17 cellular contexts compared by ENCODE assay signal in genomic region chr12:109296431-109296830, GRCh38. TPM values are rescaled to one million over a fixed set of nuclear protein-coding genes. Genes with fewer than 3 reads are reported as not detected.
DNase-seq lines count a peak whose midpoint lies in the region; FAIRE-seq and TF ChIP-seq lines count a peak whose summit lies in the region.
"Had no signal": no experiment of that assay in that cellular context is flagged by ENCODE, and none has a peak within 500 bp of the region (broad histone marks: within the 10 kb centered on the region; RNA-seq: fewer than 3 reads in every experiment).

No MANE protein-coding gene starts in this region.

- no peaks in the 10 kb centered on the region for H3K4me1 Mint-ChIP-seq in activated naive CD4-positive, alpha-beta T cell treated with anti-CD3 and anti-CD28 coated beads, Interleukin-2, amount 10 ng/mL, durations not matched to agents 7 days and 5 days
- H3K4me1 Mint-ChIP-seq in activated naive CD4-positive, alpha-beta T cell treated with anti-CD3 and anti-CD28 coated beads for 36 hours (ENCODE audit: low read depth) = no peaks in the 10 kb centered on the region
- H3K4me1 Mint-ChIP-seq in nephron progenitor cell = peaks cover 9% of the 10 kb centered on the region
- H3K4me1 Mint-ChIP-seq: CD4-positive, alpha-beta memory T cell had no signal

- no peaks in the 10 kb centered on the region for H3K36me3 Mint-ChIP-seq in activated naive CD4-positive, alpha-beta T cell treated with anti-CD3 and anti-CD28 coated beads, Interleukin-2, amount 10 ng/mL, durations not matched to agents 7 days and 5 days
- no peaks in the 10 kb centered on the region for H3K36me3 Mint-ChIP-seq in activated naive CD4-positive, alpha-beta T cell treated with anti-CD3 and anti-CD28 coated beads for 36 hours (ENCODE audit: low read depth)
- H3K36me3 Mint-ChIP-seq in nephron progenitor cell (ENCODE audit: low read depth) = no peaks in the 10 kb centered on the region
- H3K36me3 Mint-ChIP-seq: CD14-positive monocyte; CD4-positive, alpha-beta memory T cell had no signal

- intact Hi-C loops in activated naive CD4-positive, alpha-beta T cell treated with anti-CD3 and anti-CD28 coated beads for 36 hours (cut with micrococcal nuclease) = no loop called here
- intact Hi-C loops in posterior vena cava (cut with DNase I) = no loop called here

- TF ChIP-seq CTCF in nephron progenitor cell (IDR thresholded peaks at IDR 0.05) = no peak

- peak; percentile 8 for DNase-seq in activated naive CD4-positive, alpha-beta T cell treated with anti-CD3 and anti-CD28 coated beads, Interleukin-2, amount 10 ng/mL, durations not matched to agents 7 days and 5 days
- no peak for DNase-seq in activated naive CD4-positive, alpha-beta T cell treated with anti-CD3 and anti-CD28 coated beads for 36 hours
- DNase-seq in nephron progenitor cell (no peak), posterior vena cava (ENCODE audit: low spot score) (peak; percentile 64), GM03348 (ENCODE audit: low spot score) (no peak), H54 (ENCODE audit: insufficient read length, low spot score) (no peak), GM19239 (ENCODE audit: insufficient read length, low spot score) (no peak)
- DNase-seq: 8988T; CD4-positive, alpha-beta memory T cell; DMS79 treated with DMSO at 0.1 percent for 48 hours; GF-D8; H9 had no signal

- no peak for TF ChIP-seq POLR2A in H54 (IDR thresholded peaks at IDR 0.05; ENCODE audit: low read depth, low read length)

- peaks cover 46% of the 10 kb centered on the region for H3K27me3 Mint-ChIP-seq in activated naive CD4-positive, alpha-beta T cell treated with anti-CD3 and anti-CD28 coated beads, Interleukin-2, amount 10 ng/mL, durations not matched to agents 7 days and 5 days
- H3K27me3 Mint-ChIP-seq in activated naive CD4-positive, alpha-beta T cell treated with anti-CD3 and anti-CD28 coated beads for 36 hours (ENCODE audit: low read depth) = peaks cover 15% of the 10 kb centered on the region
- peaks cover 70% of the 10 kb centered on the region for H3K27me3 Mint-ChIP-seq in nephron progenitor cell (ENCODE audit: low read depth, poor library complexity)

- no peak overlapping the region for H3K27ac Mint-ChIP-seq in activated naive CD4-positive, alpha-beta T cell treated with anti-CD3 and anti-CD28 coated beads, Interleukin-2, amount 10 ng/mL, durations not matched to agents 7 days and 5 days
- no peak overlapping the region for H3K27ac Mint-ChIP-seq in activated naive CD4-positive, alpha-beta T cell treated with anti-CD3 and anti-CD28 coated beads for 36 hours
- H3K27ac Mint-ChIP-seq in nephron progenitor cell = peak overlapping the region; percentile 72
- H3K27ac Mint-ChIP-seq: CD14-positive monocyte, GM23338, H9 had no signal

- H3K9me3 Mint-ChIP-seq in activated naive CD4-positive, alpha-beta T cell treated with anti-CD3 and anti-CD28 coated beads, Interleukin-2, amount 10 ng/mL, durations not matched to agents 7 days and 5 days = no peaks in the 10 kb centered on the region
- no peaks in the 10 kb centered on the region for H3K9me3 Mint-ChIP-seq in activated naive CD4-positive, alpha-beta T cell treated with anti-CD3 and anti-CD28 coated beads for 36 hours
- no peaks in the 10 kb centered on the region for H3K9me3 Mint-ChIP-seq in nephron progenitor cell
- H3K9me3 Mint-ChIP-seq: CD14-positive monocyte; CD4-positive, alpha-beta memory T cell; GM23338; H9 had no signal

- FAIRE-seq in H54 (lab: Jason Lieb, UNC) = no peak
- FAIRE-seq in GM19239 (lab: Jason Lieb, UNC) = no peak
- FAIRE-seq: GM12878, HepG2 had no signal

- CTCF ChIA-PET in activated naive CD4-positive, alpha-beta T cell treated with anti-CD3 and anti-CD28 coated beads, Interleukin-2, amount 10 ng/mL, durations not matched to agents 7 days and 5 days (lab: Charles Lee) = no interaction called here
- CTCF ChIA-PET in activated naive CD4-positive, alpha-beta T cell treated with anti-CD3 and anti-CD28 coated beads for 36 hours (lab: Charles Lee) = no interaction called here

- no peak overlapping the region for H3K4me3 Mint-ChIP-seq in activated naive CD4-positive, alpha-beta T cell treated with anti-CD3 and anti-CD28 coated beads, Interleukin-2, amount 10 ng/mL, durations not matched to agents 7 days and 5 days
- H3K4me3 Mint-ChIP-seq in activated naive CD4-positive, alpha-beta T cell treated with anti-CD3 and anti-CD28 coated beads for 36 hours = no peak overlapping the region
- H3K4me3 Mint-ChIP-seq in nephron progenitor cell = no peak overlapping the region
- H3K4me3 Mint-ChIP-seq: CD4-positive, alpha-beta memory T cell; GM23338; H9 had no signal

RNA-seq across cellular contexts. Expression of gene FOXN4, which starts 12.7 kb away (rescaled TPM):
- total RNA-seq in activated naive CD4-positive, alpha-beta T cell treated with anti-CD3 and anti-CD28 coated beads for 36 hours = not detected
- not detected for total RNA-seq in posterior vena cava
- total RNA-seq: A673; CD4-positive, alpha-beta memory T cell; GM12878 had no signal

RNA-seq across cellular contexts. Expression of gene MYO1H, which starts 51.3 kb away (rescaled TPM):
- not detected for total RNA-seq in activated naive CD4-positive, alpha-beta T cell treated with anti-CD3 and anti-CD28 coated beads for 36 hours
- not detected for total RNA-seq in posterior vena cava
- total RNA-seq: A673; CD4-positive, alpha-beta memory T cell; GM12878; GM23338; HepG2 had no signal

Comparison
In these comparisons a context has a peak if more than half of its experiments do, and no peak if none do; other contexts are left out.
1. DNase-seq: peak in activated naive CD4-positive, alpha-beta T cell treated with anti-CD3 and anti-CD28 coated beads, Interleukin-2, amount 10 ng/mL, durations not matched to agents 7 days and 5 days (single experiment) and posterior vena cava (single experiment); none in activated naive CD4-positive, alpha-beta T cell treated with anti-CD3 and anti-CD28 coated beads for 36 hours (single experiment), nephron progenitor cell (single experiment), GM03348 (single experiment), H54 (single experiment) and GM19239 (single experiment).